ENCODE assay signal across 11 cellular contexts in genomic region chr12:105922670-105923102, GRCh38.
DNase-seq lines count a peak whose midpoint lies in the region; ATAC-seq and TF ChIP-seq lines count a peak whose summit lies in the region.
"Had no signal": no experiment of that assay in that cellular context is flagged by ENCODE, and none has a peak within 500 bp of the region (broad histone marks: within the 10 kb centered on the region; RNA-seq: fewer than 3 reads in every experiment).

No MANE protein-coding gene starts in this region.

- no peaks in the 10 kb centered on the region for H3K4me1 ChIP-seq in naive thymus-derived CD4-positive, alpha-beta T cell (ENCODE audit: control insufficient read depth in 2 of 2, insufficient read depth in 2 of 2, low read length in 2 of 2)
- no peaks in the 10 kb centered on the region for H3K4me1 ChIP-seq in prostate gland (replicated peaks)
- H3K4me1 ChIP-seq: adrenal gland had no signal

- peaks cover 6% of the 10 kb centered on the region for H3K9me3 Mint-ChIP-seq in osteocyte (ENCODE audit: unreplicated experiment)
- H3K9me3 Mint-ChIP-seq in naive thymus-derived CD4-positive, alpha-beta T cell: peaks cover 0 to 10% (median 3%) of the 10 kb centered on the region in 11 donors

- CTCF ChIA-PET in naive thymus-derived CD4-positive, alpha-beta T cell (lab: Charles Lee): no interaction called here

- no peak overlapping the region for H3K4me3 ChIP-seq in naive thymus-derived CD4-positive, alpha-beta T cell (ENCODE audit: low read length)
- no peak overlapping the region for H3K4me3 ChIP-seq in prostate gland
- H3K4me3 ChIP-seq: adrenal gland had no signal

- H3K36me3 Mint-ChIP-seq in osteocyte (ENCODE audit: unreplicated experiment): no peaks in the 10 kb centered on the region
- H3K36me3 Mint-ChIP-seq in naive thymus-derived CD4-positive, alpha-beta T cell: no peaks in the 10 kb centered on the region

- H3K27ac Mint-ChIP-seq in osteocyte (ENCODE audit: unreplicated experiment): peak overlapping the region; percentile 46
- no peak overlapping the region for H3K27ac Mint-ChIP-seq in naive thymus-derived CD4-positive, alpha-beta T cell

- TF ChIP-seq CTCF in osteocyte (IDR thresholded peaks at IDR 0.05): no peak
- TF ChIP-seq CTCF in prostate gland (IDR thresholded peaks at IDR 0.05): no peak

- POLR2A ChIA-PET in naive thymus-derived CD4-positive, alpha-beta T cell (lab: Charles Lee): no interaction called here

- H3K9me3 ChIP-seq in naive thymus-derived CD4-positive, alpha-beta T cell (ENCODE audit: control insufficient read depth in 2 of 3, low read length in 3 of 3): no peaks in the 10 kb centered on the region
- no peaks in the 10 kb centered on the region for H3K9me3 ChIP-seq in prostate gland
- H3K9me3 ChIP-seq: adrenal gland had no signal

- H3K27me3 ChIP-seq in naive thymus-derived CD4-positive, alpha-beta T cell (ENCODE audit: control insufficient read depth in 2 of 2, insufficient read depth in 2 of 2, low read length in 2 of 2): no peaks in the 10 kb centered on the region
- H3K27me3 ChIP-seq in prostate gland (replicated peaks; ENCODE audit: insufficient read depth): no peaks in the 10 kb centered on the region
- H3K27me3 ChIP-seq: adrenal gland had no signal

- H3K4me1 Mint-ChIP-seq in osteocyte (ENCODE audit: unreplicated experiment): peaks cover 8% of the 10 kb centered on the region
- H3K4me1 Mint-ChIP-seq in naive thymus-derived CD4-positive, alpha-beta T cell: no peaks in the 10 kb centered on the region

- H3K36me3 ChIP-seq in naive thymus-derived CD4-positive, alpha-beta T cell (ENCODE audit: control insufficient read depth in 2 of 3, insufficient read depth in 3 of 3, low read length in 3 of 3): no peaks in the 10 kb centered on the region
- H3K36me3 ChIP-seq in prostate gland: no peaks in the 10 kb centered on the region
- H3K36me3 ChIP-seq: adrenal gland had no signal

- no peaks in the 10 kb centered on the region for H3K27me3 Mint-ChIP-seq in osteocyte (ENCODE audit: unreplicated experiment)
- H3K27me3 Mint-ChIP-seq in naive thymus-derived CD4-positive, alpha-beta T cell: peaks cover 0 to 23% (median 0%) of the 10 kb centered on the region in 5 donors

- intact Hi-C loops in naive thymus-derived CD4-positive, alpha-beta T cell (cut with micrococcal nuclease): no loop called here
- intact Hi-C loops in prostate gland (cut with DNase I): no loop called here

- ATAC-seq in naive thymus-derived CD4-positive, alpha-beta T cell: no peak

- TF ChIP-seq POLR2A in prostate gland (IDR thresholded peaks at IDR 0.05): no peak

- DNase-seq in EH (ENCODE audit: low read depth) (peak; percentile 96), NCI-H226 (peak; percentile 51), dedifferentiated amniotic fluid mesenchymal stem cell (ENCODE audit: extremely low spot score) (peak; percentile 51), osteocyte (ENCODE audit: extremely low spot score, unreplicated experiment) (no peak), prostate gland (ENCODE audit: low spot score) (no peak), OCI-M1 (lab: John Stamatoyannopoulos, UW) (no peak), DMS114 treated with DMSO at 0.1 percent for 48 hours (lab: John Stamatoyannopoulos, UW; ENCODE audit: unreplicated experiment) (no peak)
- DNase-seq in naive thymus-derived CD4-positive, alpha-beta T cell: no peak
- DNase-seq: activated CD4-positive, alpha-beta T cell treated with anti-CD3 and anti-CD28 coated beads, Interleukin-2, amount 50 U/mL, for 1 hour; adrenal gland; RPMI8226 had no signal

- no peak overlapping the region for H3K27ac ChIP-seq in naive thymus-derived CD4-positive, alpha-beta T cell (ENCODE audit: low read depth, low read length)
- no peak overlapping the region for H3K27ac ChIP-seq in prostate gland
- H3K27ac ChIP-seq: adrenal gland had no signal

- H3K4me3 Mint-ChIP-seq in osteocyte (ENCODE audit: unreplicated experiment): no peak overlapping the region
- H3K4me3 Mint-ChIP-seq in naive thymus-derived CD4-positive, alpha-beta T cell: no peak overlapping the region

- WGBS in prostate gland: 82% methylated on average over 5 of the region's 5 CpGs

Comparison
In these comparisons a context has a peak if more than half of its experiments do, and no peak if none do; other contexts are left out.
1. DNase-seq: peak in EH (single experiment), NCI-H226 (single experiment) and dedifferentiated amniotic fluid mesenchymal stem cell (single experiment); none in osteocyte (single experiment), naive thymus-derived CD4-positive, alpha-beta T cell (0 of 9), prostate gland (single experiment), OCI-M1 (single experiment) and DMS114 treated with DMSO at 0.1 percent for 48 hours (single experiment).